In genomic region chr14:38867561-38868150, GRCh38 we compare ENCODE assay signal across 8 cellular contexts.
DNase-seq lines count a peak whose midpoint lies in the region; ATAC-seq, FAIRE-seq and TF ChIP-seq lines count a peak whose summit lies in the region.

No MANE protein-coding gene starts in this region.

- H3K27me3 Mint-ChIP-seq in H9 (ENCODE audit: low read depth), result no peaks in the 10 kb centered on the region; the same call in 1 of the 2 replicates

- TF ChIP-seq CTCF in H9 (conservative IDR thresholded peaks at IDR 0.05), result peak; percentile 95
- peak; percentile 95 for TF ChIP-seq CTCF in RWPE2 (IDR thresholded peaks at IDR 0.05; ENCODE audit: poor library complexity, severe bottlenecking)
- peak in 2 of 3 donors; percentile 17 to 25 for TF ChIP-seq CTCF in ovary (IDR thresholded peaks at IDR 0.05)

- no peak overlapping the region for H2BK12ac ChIP-seq in H9 (ENCODE audit: insufficient read length, low read depth, low read length)

- H3K56ac ChIP-seq in H9 (ENCODE audit: insufficient read length, low read depth, low read length), result no peak overlapping the region

- H3K4me2 ChIP-seq in H9 (ENCODE audit: insufficient read depth, insufficient read length, low read length), result no peak overlapping the region

- H3K27me3 ChIP-seq in H9 (ENCODE audit: insufficient read depth, low read length) (no peaks in the 10 kb centered on the region), MG63 (no peaks in the 10 kb centered on the region), RWPE2 (ENCODE audit: insufficient read depth, poor library complexity, severe bottlenecking) (no peaks in the 10 kb centered on the region), ovary (no peaks in the 10 kb centered on the region)

- no peak overlapping the region for H2AK5ac ChIP-seq in H9 (ENCODE audit: insufficient read length, low read length)

- intact Hi-C loops in ovary (cut with DNase I), result loop anchor here in 1 of 4 donors (10.0 kb wide), 1 partner anchor 143 kb away; no protein-coding TSS in a partner anchor

- H3K4me1 ChIP-seq in H9 (ENCODE audit: insufficient read depth, low read length) (no peaks in the 10 kb centered on the region), RWPE2 (ENCODE audit: insufficient read depth, poor library complexity, severe bottlenecking) (no peaks in the 10 kb centered on the region), ovary (ENCODE audit: insufficient read depth) (no peaks in the 10 kb centered on the region)

- no peak for TF ChIP-seq EP300 in ovary (IDR thresholded peaks at IDR 0.05)

- TF ChIP-seq POLR2A in ovary (IDR thresholded peaks at IDR 0.05), result no peak

- H2AFZ ChIP-seq in H9 (ENCODE audit: low read length), result no peak overlapping the region

- WGBS in H9 (ENCODE audit: extremely low coverage, insufficient read length, low lambda C conversion rate), result no CpG with 5 or more reads among the region's 5 CpGs
- whole genome bisulfite sequencing in ovary, 3 donors, result 39 to 40% (median 40%) methylated on average over 5 of the region's 5 CpGs

- no peak overlapping the region for H4K5ac ChIP-seq in H9 (ENCODE audit: insufficient read length, low read depth, low read length)

- no peak overlapping the region for H3K18ac ChIP-seq in H9 (ENCODE audit: insufficient read length, low read depth, low read length)

- peaks cover 6 to 8% of the 10 kb centered on the region in 2 experiments; a peak in 4 of 5 replicates for H3K9me3 Mint-ChIP-seq in H9

- no peaks in the 10 kb centered on the region for H3K79me1 ChIP-seq in H9 (ENCODE audit: insufficient read depth, low read depth, low read length, poor library complexity, severe bottlenecking)

- no peak overlapping the region for H2BK120ac ChIP-seq in H9 (ENCODE audit: low read depth, low read length, poor library complexity, severe bottlenecking)

- no peak overlapping the region for H2BK15ac ChIP-seq in H9 (ENCODE audit: low read depth, low read length)

- no peak overlapping the region for H3K4ac ChIP-seq in H9 (ENCODE audit: low read depth, low read length)

- no peak overlapping the region for H3K4me3 Mint-ChIP-seq in H9

- H3K36me3 ChIP-seq in MG63, result no peaks in the 10 kb centered on the region
- H3K36me3 ChIP-seq in RWPE2 (ENCODE audit: low read depth), result no peaks in the 10 kb centered on the region
- H3K36me3 ChIP-seq in ovary, result no peaks in the 10 kb centered on the region

- DNase-seq in GM04504 (ENCODE audit: low read depth) (peak; percentile 65), H9 (peak; percentile 78), MG63 (peak; percentile 38), RWPE2 (ENCODE audit: low spot score) (no peak), frontal cortex (ENCODE audit: low spot score in 2 of 2) (peak in 1 of 2 donors; percentile 16), ovary (peak; percentile 26 to 42 (median 32)), cortex of kidney (lab: John Stamatoyannopoulos, UW) (no peak)
- DNase-seq in activated gamma-delta T cell treated with anti-CD3 and anti-CD28 coated beads, Interleukin-2, amount 50 U/mL, for 16 hours (ENCODE audit: low read depth), result peak; percentile 10

- H3K9me3 ChIP-seq in H9 (ENCODE audit: control insufficient read depth, low read depth, low read length) (no peaks in the 10 kb centered on the region), MG63 (no peaks in the 10 kb centered on the region), RWPE2 (ENCODE audit: severe bottlenecking) (no peaks in the 10 kb centered on the region), ovary (no peaks in the 10 kb centered on the region)

- H2BK5ac ChIP-seq in H9 (ENCODE audit: insufficient read length, low read length), result no peak overlapping the region

- no peaks in the 10 kb centered on the region for H3K79me2 ChIP-seq in H9 (ENCODE audit: insufficient read depth, low read length)

- H3K4me3 ChIP-seq in MG63 (no peak overlapping the region), RWPE2 (ENCODE audit: severe bottlenecking) (no peak overlapping the region), ovary (no peak overlapping the region)

- H3K9ac ChIP-seq in H9 (ENCODE audit: extremely low read depth, insufficient read length, low read length), result no peak overlapping the region

- no peak overlapping the region for H4K8ac ChIP-seq in H9 (replicated peaks; ENCODE audit: insufficient read length, low read depth, low read length)

- peaks cover 2 to 12% (median 7%) of the 10 kb centered on the region in 3 experiments; a peak in 3 of 7 replicates for H3K36me3 Mint-ChIP-seq in H9 (ENCODE audit: insufficient read depth in 1 of 3, low read depth in 3 of 3)

- H3K23ac ChIP-seq in H9 (ENCODE audit: insufficient read length, low read depth, low read length), result no peak overlapping the region

- no peak overlapping the region for H4K91ac ChIP-seq in H9 (ENCODE audit: insufficient read length, low read depth, low read length)

- H3K14ac ChIP-seq in H9 (ENCODE audit: insufficient read depth, low read length), result no peak overlapping the region

- peak; percentile 77 for FAIRE-seq in frontal cortex (lab: Jason Lieb, UNC)

- H2BK20ac ChIP-seq in H9 (ENCODE audit: low read depth, low read length, poor library complexity, severe bottlenecking), result no peak overlapping the region

- H4K20me1 ChIP-seq in H9 (ENCODE audit: control insufficient read depth, insufficient read depth, insufficient read length), result no peaks in the 10 kb centered on the region

- H3T11ph ChIP-seq in H9 (ENCODE audit: low read length), result no peak overlapping the region

- peak; percentile 95 for ATAC-seq in RWPE2 (ENCODE audit: low read depth)

- H3K27ac ChIP-seq in H9 (ENCODE audit: insufficient read length, low read depth, low read length) (no peak overlapping the region), RWPE2 (ENCODE audit: poor library complexity, severe bottlenecking) (no peak overlapping the region), ovary (no peak overlapping the region)

- no peak overlapping the region for H3K27ac Mint-ChIP-seq in H9

- H3K4me1 Mint-ChIP-seq in H9, result peaks cover 13 to 23% of the 10 kb centered on the region in 2 experiments

- H3K23me2 ChIP-seq in H9 (ENCODE audit: insufficient read length, low read depth, low read length, poor library complexity, severe bottlenecking), result no peaks in the 10 kb centered on the region

Comparison
In these comparisons a context has a peak if more than half of its experiments do, and no peak if none do; other contexts are left out.
1. DNase-seq: peak in GM04504 (single experiment), H9 (single experiment), MG63 (single experiment), activated gamma-delta T cell treated with anti-CD3 and anti-CD28 coated beads, Interleukin-2, amount 50 U/mL, for 16 hours (single experiment) and ovary (5 of 5); none in RWPE2 (single experiment) and cortex of kidney (single experiment).
2. CTCF ChIP-seq: peak in every context shown above with its lines; median percentile 95 in H9; 95 in RWPE2; 21 in ovary.